7 cellular contexts compared by ENCODE assay signal in the genomic region with DNA sequence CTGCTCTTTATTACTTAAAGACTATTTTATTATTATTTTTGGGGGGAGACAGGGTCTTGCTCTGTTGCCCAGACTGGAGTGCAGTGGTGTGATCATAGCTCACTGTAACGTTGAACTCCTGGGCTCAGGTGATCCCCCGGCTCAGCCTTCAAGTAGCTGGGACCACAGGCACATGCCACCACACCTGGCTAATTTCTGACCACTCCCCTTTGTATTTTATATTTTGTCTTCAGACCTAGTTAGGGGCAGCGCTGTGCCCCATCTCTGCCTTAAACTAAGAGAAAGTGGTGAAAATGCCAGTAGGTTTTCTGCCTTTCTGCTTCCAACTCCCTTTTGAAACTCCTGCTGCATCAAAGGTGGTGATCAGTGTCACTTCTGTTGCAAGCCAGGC.
DNase-seq lines count a peak whose midpoint lies in the region; ATAC-seq and TF ChIP-seq lines count a peak whose summit lies in the region.

No MANE protein-coding gene starts in this region.

- no peak overlapping the region for H2AFZ ChIP-seq in H9 (ENCODE audit: low read length)
- no peak overlapping the region for H2AFZ ChIP-seq in PC-3 (ENCODE audit: low read length)

- no peak overlapping the region for H2BK5ac ChIP-seq in H9 (ENCODE audit: insufficient read length, low read length)

- H2AK5ac ChIP-seq in H9 (ENCODE audit: insufficient read length, low read length): no peak overlapping the region

- peak overlapping the region; percentile 14 for H3K27ac ChIP-seq in H9 (ENCODE audit: insufficient read length, low read depth, low read length)
- H3K27ac ChIP-seq in PC-3 (ENCODE audit: low read length): peak overlapping the region; percentile 94
- H3K27ac ChIP-seq in gastroesophageal sphincter: peak overlapping the region in 3 of 4 donors; percentile 75 to 81 (median 75)
- H3K27ac ChIP-seq in testis: peak overlapping the region; percentile 73 to 74

- H3K9me3 Mint-ChIP-seq in H9: peaks cover 0 to 2% of the 10 kb centered on the region in 2 experiments; a peak in 1 of 5 replicates
- H3K9me3 Mint-ChIP-seq in activated naive CD4-positive, alpha-beta T cell treated with anti-CD3 and anti-CD28 coated beads for 36 hours: peaks cover 1% of the 10 kb centered on the region

- H3K36me3 ChIP-seq in PC-3 (ENCODE audit: low read depth, low read length): peaks cover 7% of the 10 kb centered on the region; the same call in 1 of the 2 replicates
- H3K36me3 ChIP-seq in gastroesophageal sphincter: peaks cover 0 to 41% of the 10 kb centered on the region in 2 donors
- H3K36me3 ChIP-seq in testis (ENCODE audit: low read depth, missing control alignments): no peaks in the 10 kb centered on the region

- H3K4ac ChIP-seq in H9 (ENCODE audit: low read depth, low read length): no peak overlapping the region

- H4K8ac ChIP-seq in H9 (replicated peaks; ENCODE audit: insufficient read length, low read depth, low read length): no peak overlapping the region

- no peaks in the 10 kb centered on the region for H3K9me3 ChIP-seq in H9 (ENCODE audit: control insufficient read depth, low read depth, low read length)
- H3K9me3 ChIP-seq in PC-3 (ENCODE audit: low read length): no peaks in the 10 kb centered on the region
- H3K9me3 ChIP-seq in gastroesophageal sphincter: no peaks in the 10 kb centered on the region
- H3K9me3 ChIP-seq in testis: no peaks in the 10 kb centered on the region

- no peak overlapping the region for H3K4me2 ChIP-seq in H9 (ENCODE audit: insufficient read depth, insufficient read length, low read length)
- peak overlapping the region; percentile 81 for H3K4me2 ChIP-seq in PC-3 (ENCODE audit: low read length)

- no peak overlapping the region for H3K18ac ChIP-seq in H9 (ENCODE audit: insufficient read length, low read depth, low read length)

- H3K23ac ChIP-seq in H9 (ENCODE audit: insufficient read length, low read depth, low read length): no peak overlapping the region

- intact Hi-C loops in PC-3 (cut with micrococcal nuclease) (no loop called here), testis (cut with DNase I; ENCODE audit: low total_unique reads) (no loop called here)
- intact Hi-C loops in activated naive CD4-positive, alpha-beta T cell treated with anti-CD3 and anti-CD28 coated beads for 36 hours (cut with micrococcal nuclease): loop anchor here (1.0 kb wide), 3 partner anchors 1028 to 1178 kb away; no protein-coding TSS in a partner anchor

- H3K4me3 ChIP-seq in PC-3 (ENCODE audit: low read length) (0 out of 2 replicates have a peak overlapping the region, but pooled peaks have one; percentile 57), gastroesophageal sphincter (no peak overlapping the region), testis (no peak overlapping the region)

- H3K79me1 ChIP-seq in H9 (ENCODE audit: insufficient read depth, low read depth, low read length, poor library complexity, severe bottlenecking): no peaks in the 10 kb centered on the region

- TF ChIP-seq CTCF in H9 (conservative IDR thresholded peaks at IDR 0.05): no peak
- TF ChIP-seq CTCF in PC-3 (conservative IDR thresholded peaks at IDR 0.05; ENCODE audit: low read depth, low read length): no peak
- no peak for TF ChIP-seq CTCF in gastroesophageal sphincter (IDR thresholded peaks at IDR 0.05)
- TF ChIP-seq CTCF in testis (IDR thresholded peaks at IDR 0.05): no peak

- no peaks in the 10 kb centered on the region for H3K9me2 ChIP-seq in PC-3 (replicated peaks; ENCODE audit: low read length)

- H3K14ac ChIP-seq in H9 (ENCODE audit: insufficient read depth, low read length): no peak overlapping the region

- CTCF ChIA-PET in PC-3 (lab: Charles Lee): interaction anchor here (0.6 to 1.7 kb wide), 7 partner anchors 490 to 1181 kb away, joined by 4 to 12 read pairs (median 5); no protein-coding TSS in a partner anchor
- CTCF ChIA-PET in activated naive CD4-positive, alpha-beta T cell treated with anti-CD3 and anti-CD28 coated beads for 36 hours (lab: Charles Lee): interaction anchor here (0.6 to 3.9 kb wide), 12 partner anchors 44 to 1178 kb away, joined by 3 to 21 read pairs (median 4); a partner anchor contains a TSS

- no TSS peak for BruUV-seq in PC-3 (replicated peaks; lab: Mats Ljungman, UMichigan)

- ATAC-seq in PC-3 (no peak), gastroesophageal sphincter (no peak), HG03571 (IDR thresholded peaks at IDR 0.05; ENCODE audit: unreplicated experiment) (no peak)

- no peak overlapping the region for H3K9ac ChIP-seq in H9 (ENCODE audit: extremely low read depth, insufficient read length, low read length)
- H3K9ac ChIP-seq in PC-3 (ENCODE audit: low read length): peak overlapping the region; percentile 81

- peaks cover 5% of the 10 kb centered on the region for H3F3A ChIP-seq in PC-3 (ENCODE audit: low read length, unreplicated experiment)

- no peak overlapping the region for H3K4me3 Mint-ChIP-seq in H9
- no peak overlapping the region for H3K4me3 Mint-ChIP-seq in activated naive CD4-positive, alpha-beta T cell treated with anti-CD3 and anti-CD28 coated beads for 36 hours

- H3T11ph ChIP-seq in H9 (ENCODE audit: low read length): no peak overlapping the region

- no peak overlapping the region for H3K56ac ChIP-seq in H9 (ENCODE audit: insufficient read length, low read depth, low read length)

- no peak overlapping the region for H2BK12ac ChIP-seq in H9 (ENCODE audit: insufficient read length, low read depth, low read length)

- no CpG with 5 or more reads among the region's 3 CpGs for WGBS in H9 (ENCODE audit: extremely low coverage, insufficient read length, low lambda C conversion rate)
- WGBS in gastroesophageal sphincter (ENCODE audit: low coverage in 1 of 2), 2 donors: 83 to 93% methylated on average over 2 of the region's 3 CpGs
- WGBS in testis, 2 donors: 82 to 89% methylated on average over 3 of the region's 3 CpGs

- POLR2A ChIA-PET in PC-3 (lab: Charles Lee; ENCODE audit: unreplicated experiment): interaction anchor here (0.6 to 0.7 kb wide), 4 partner anchors 327 to 890 kb away, joined by 3 to 11 read pairs (median 11); no protein-coding TSS in a partner anchor

- H3K4me1 Mint-ChIP-seq in H9: peaks cover 16 to 25% of the 10 kb centered on the region in 2 experiments
- H3K4me1 Mint-ChIP-seq in activated naive CD4-positive, alpha-beta T cell treated with anti-CD3 and anti-CD28 coated beads for 36 hours (ENCODE audit: low read depth): peaks cover 42% of the 10 kb centered on the region

- peaks cover 8% of the 10 kb centered on the region; the same call in 1 of the 2 replicates for H3K4me1 ChIP-seq in H9 (ENCODE audit: insufficient read depth, low read length)
- H3K4me1 ChIP-seq in PC-3 (ENCODE audit: insufficient read depth, low read length): peaks cover 23% of the 10 kb centered on the region
- peaks cover 5 to 25% (median 13%) of the 10 kb centered on the region in 3 donors for H3K4me1 ChIP-seq in gastroesophageal sphincter
- H3K4me1 ChIP-seq in testis: peaks cover 24% of the 10 kb centered on the region

- H4K91ac ChIP-seq in H9 (ENCODE audit: insufficient read length, low read depth, low read length): no peak overlapping the region

- no peaks in the 10 kb centered on the region for H3K27me3 ChIP-seq in H9 (ENCODE audit: insufficient read depth, low read length)
- H3K27me3 ChIP-seq in PC-3 (ENCODE audit: low read length): no peaks in the 10 kb centered on the region
- H3K27me3 ChIP-seq in gastroesophageal sphincter: no peaks in the 10 kb centered on the region
- H3K27me3 ChIP-seq in testis: no peaks in the 10 kb centered on the region

- H2BK15ac ChIP-seq in H9 (ENCODE audit: low read depth, low read length): no peak overlapping the region

- H3K23me2 ChIP-seq in H9 (ENCODE audit: insufficient read length, low read depth, low read length, poor library complexity, severe bottlenecking): peaks cover 3% of the 10 kb centered on the region

- DNase-seq in H9 (no peak), PC-3 (no peak), testis (no peak), HCEC 1CT (no peak)
- no peak for DNase-seq in activated naive CD4-positive, alpha-beta T cell treated with anti-CD3 and anti-CD28 coated beads for 36 hours

- no peak overlapping the region for H2BK20ac ChIP-seq in H9 (ENCODE audit: low read depth, low read length, poor library complexity, severe bottlenecking)

- TF ChIP-seq EP300 in gastroesophageal sphincter (IDR thresholded peaks at IDR 0.05): no peak

- no peak overlapping the region for H2BK120ac ChIP-seq in H9 (ENCODE audit: low read depth, low read length, poor library complexity, severe bottlenecking)

- no peak overlapping the region for H4K5ac ChIP-seq in H9 (ENCODE audit: insufficient read length, low read depth, low read length)

- no peaks in the 10 kb centered on the region; the same call in 1 of the 2 replicates for H3K27me3 Mint-ChIP-seq in H9 (ENCODE audit: low read depth)
- H3K27me3 Mint-ChIP-seq in activated naive CD4-positive, alpha-beta T cell treated with anti-CD3 and anti-CD28 coated beads for 36 hours (ENCODE audit: low read depth): no peaks in the 10 kb centered on the region

- H3K36me3 Mint-ChIP-seq in H9 (ENCODE audit: insufficient read depth in 1 of 3, low read depth in 3 of 3): no peaks in the 10 kb centered on the region; a peak in 1 of 7 replicates
- H3K36me3 Mint-ChIP-seq in activated naive CD4-positive, alpha-beta T cell treated with anti-CD3 and anti-CD28 coated beads for 36 hours (ENCODE audit: low read depth): peaks cover 21% of the 10 kb centered on the region

- H3K27ac Mint-ChIP-seq in H9: no peak overlapping the region
- H3K27ac Mint-ChIP-seq in activated naive CD4-positive, alpha-beta T cell treated with anti-CD3 and anti-CD28 coated beads for 36 hours: no peak overlapping the region

- TF ChIP-seq POLR2A in gastroesophageal sphincter (IDR thresholded peaks at IDR 0.05) (no peak), testis (IDR thresholded peaks at IDR 0.05) (no peak)

- H4K20me1 ChIP-seq in H9 (ENCODE audit: control insufficient read depth, insufficient read depth, insufficient read length): no peaks in the 10 kb centered on the region
- no peaks in the 10 kb centered on the region for H4K20me1 ChIP-seq in PC-3 (ENCODE audit: low read length)

- no peaks in the 10 kb centered on the region for H3K79me2 ChIP-seq in H9 (ENCODE audit: insufficient read depth, low read length)
- no peaks in the 10 kb centered on the region for H3K79me2 ChIP-seq in PC-3 (ENCODE audit: low read length)

Comparison
In these comparisons a context has a peak if more than half of its experiments do, and no peak if none do; other contexts are left out.
1. H3K27ac ChIP-seq: peak in every context shown above with its lines; median percentile 94 in PC-3; 75 in gastroesophageal sphincter; 74 in testis; 14 in H9.